8 cellular contexts compared by ENCODE assay signal in the genomic region with DNA sequence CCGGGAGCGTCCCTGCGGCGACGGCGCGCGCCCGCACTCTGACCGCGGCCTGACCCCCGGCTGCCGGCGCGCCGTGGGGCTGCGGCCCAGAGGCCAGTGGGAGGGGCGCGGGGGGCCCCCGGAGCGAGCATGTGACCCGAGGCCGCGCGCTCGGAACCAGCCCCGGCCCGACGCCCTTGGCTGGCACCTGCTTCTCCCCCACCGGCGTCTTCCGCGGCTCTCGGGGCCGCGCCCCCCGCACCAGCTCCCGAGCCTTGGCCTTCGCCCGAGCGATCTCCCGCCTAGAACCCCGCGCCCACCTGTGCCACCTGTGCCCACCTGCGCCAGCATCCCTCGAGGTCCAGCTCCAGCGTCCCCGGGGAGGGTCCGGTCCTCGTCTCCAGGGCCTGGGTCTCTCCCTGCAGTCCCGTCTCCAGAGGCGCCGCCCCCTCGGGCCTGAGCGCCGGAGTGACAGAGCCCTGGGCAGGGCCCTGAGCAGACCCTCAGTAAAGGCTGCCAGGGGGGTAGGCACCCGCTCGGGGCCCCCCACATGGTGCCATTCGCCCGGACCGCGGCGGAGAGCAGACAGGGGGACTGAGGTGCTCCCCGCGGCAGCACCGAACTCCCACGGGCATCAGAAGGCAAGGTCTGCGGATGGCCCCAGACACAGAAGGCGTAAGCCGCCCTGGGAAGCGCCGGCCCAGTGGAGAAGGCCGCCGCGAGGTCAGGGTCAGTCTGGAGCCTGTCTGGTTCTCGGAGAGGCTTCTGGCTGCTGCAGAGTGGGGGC. TPM values are rescaled to one million over a fixed set of nuclear protein-coding genes. Genes with fewer than 3 reads are reported as not detected.
DNase-seq lines count a peak whose midpoint lies in the region; TF ChIP-seq lines count a peak whose summit lies in the region.

No MANE protein-coding gene starts in this region.

- H3K4me2 ChIP-seq in OCI-LY7 (ENCODE audit: low read length) = peak overlapping the region; percentile 69

- peaks cover 20% of the 10 kb centered on the region for H3K4me1 Mint-ChIP-seq in mesothelial cell of epicardium

- POLR2A ChIA-PET in OCI-LY7 (lab: Charles Lee) = interaction anchor here (1.6 kb wide), 1 partner anchor 42 kb away, joined by 4 read pairs; no protein-coding TSS in a partner anchor

- no peaks in the 10 kb centered on the region for H3K9me3 ChIP-seq in HAP-1
- H3K9me3 ChIP-seq in OCI-LY7 (ENCODE audit: low read length) = no peaks in the 10 kb centered on the region
- no peaks in the 10 kb centered on the region for H3K9me3 ChIP-seq in effector memory CD4-positive, alpha-beta T cell (ENCODE audit: control insufficient read depth, low read length)

- H4K20me1 ChIP-seq in OCI-LY7 (ENCODE audit: insufficient read depth, low read length) = no peaks in the 10 kb centered on the region; the same call in 1 of the 2 replicates

- in situ Hi-C loops in HAP-1 (cut with MboI; ENCODE audit: low sequenced_read_pairs) = no loop called here

- H3K27me3 Mint-ChIP-seq in mesothelial cell of epicardium (ENCODE audit: low read depth) = peaks cover 14% of the 10 kb centered on the region

- BruUV-seq in OCI-LY7 (replicated peaks; lab: Mats Ljungman, UMichigan) = no TSS peak

- peak overlapping the region; percentile 77 for H2AFZ ChIP-seq in OCI-LY7 (ENCODE audit: low read length)

- H3K9me3 Mint-ChIP-seq in mesothelial cell of epicardium = no peaks in the 10 kb centered on the region

- no peaks in the 10 kb centered on the region; the same call in 1 of the 2 replicates for H3K79me2 ChIP-seq in OCI-LY7 (ENCODE audit: insufficient read depth, low read depth, low read length)

- CTCF ChIA-PET in OCI-LY7 (lab: Charles Lee; ENCODE audit: unreplicated experiment) = no interaction called here

- TF ChIP-seq CTCF in OCI-LY7 (conservative IDR thresholded peaks at IDR 0.05; ENCODE audit: low read length) (no peak), mesothelial cell of epicardium (IDR thresholded peaks at IDR 0.05; ENCODE audit: unreplicated experiment) (no peak)

- H3K27ac ChIP-seq in OCI-LY7 (ENCODE audit: low read depth, low read length, poor library complexity, severe bottlenecking) = no peak overlapping the region
- peak overlapping the region; percentile 42 for H3K27ac ChIP-seq in effector memory CD4-positive, alpha-beta T cell (ENCODE audit: insufficient read depth, low read length, poor library complexity, severe bottlenecking)
- peak overlapping the region; percentile 55 for H3K27ac ChIP-seq in urinary bladder (ENCODE audit: low read depth)

- intact Hi-C loops in OCI-LY7 (cut with micrococcal nuclease; ENCODE audit: unreplicated experiment) = loop anchor here (5.0 kb wide), 1 partner anchor 286 kb away; the partner anchor contains the start of genes BAG5 and COA8

- H3K27me3 ChIP-seq in HAP-1 (ENCODE audit: low read depth) = no peaks in the 10 kb centered on the region
- no peaks in the 10 kb centered on the region for H3K27me3 ChIP-seq in effector memory CD4-positive, alpha-beta T cell (replicated peaks; ENCODE audit: control insufficient read depth, insufficient read depth, low read length, poor library complexity, severe bottlenecking)

- peak overlapping the region; percentile 71 for H3K4me3 Mint-ChIP-seq in mesothelial cell of epicardium

- H3K4me1 ChIP-seq in HAP-1 (peaks cover 11% of the 10 kb centered on the region), OCI-LY7 (ENCODE audit: insufficient read depth, low read length, poor library complexity, severe bottlenecking) (peaks cover 11% of the 10 kb centered on the region), urinary bladder (ENCODE audit: insufficient read depth) (no peaks in the 10 kb centered on the region)
- H3K4me1 ChIP-seq in effector memory CD4-positive, alpha-beta T cell (ENCODE audit: control insufficient read depth, insufficient read depth, low read length, poor library complexity, severe bottlenecking) = peaks cover 9% of the 10 kb centered on the region

- H3K36me3 Mint-ChIP-seq in mesothelial cell of epicardium = no peaks in the 10 kb centered on the region

- DNase-seq in DMS53 (lab: John Stamatoyannopoulos, UW) (peak; percentile 75), DMS53 treated with DMSO at 0.1 percent for 48 hours (lab: John Stamatoyannopoulos, UW; ENCODE audit: unreplicated experiment) (no peak), HAP-1 (ENCODE audit: low spot score in 2 of 2) (no peak), OCI-LY7 (ENCODE audit: low spot score) (no peak), mesothelial cell of epicardium (ENCODE audit: low spot score in 2 of 2, unreplicated experiment in 2 of 2) (peak in 1 of 2 experiments; percentile 65), kidney tubule cell (ENCODE audit: low spot score) (no peak)
- DNase-seq in effector memory CD4-positive, alpha-beta T cell = peak; percentile 18 to 30 (median 28)

- H3K36me3 ChIP-seq in HAP-1 (replicated peaks) = no peaks in the 10 kb centered on the region
- H3K36me3 ChIP-seq in OCI-LY7 (ENCODE audit: insufficient read depth, low read length) = no peaks in the 10 kb centered on the region
- H3K36me3 ChIP-seq in effector memory CD4-positive, alpha-beta T cell (ENCODE audit: control insufficient read depth, insufficient read depth, low read length) = no peaks in the 10 kb centered on the region
- H3K36me3 ChIP-seq in urinary bladder (ENCODE audit: insufficient read depth) = no peaks in the 10 kb centered on the region

- peak overlapping the region; percentile 50 for H3K4me3 ChIP-seq in HAP-1
- H3K4me3 ChIP-seq in OCI-LY7 (ENCODE audit: low read depth, low read length, poor library complexity, severe bottlenecking) = peak overlapping the region; percentile 80
- peak overlapping the region; percentile 62 for H3K4me3 ChIP-seq in effector memory CD4-positive, alpha-beta T cell (ENCODE audit: insufficient read depth, low read depth, low read length, poor library complexity, severe bottlenecking)
- H3K4me3 ChIP-seq in urinary bladder (ENCODE audit: low read depth, low read length) = peak overlapping the region; percentile 97

- WGBS in urinary bladder = 5% methylated on average over 76 of the region's 76 CpGs

- H3K27ac Mint-ChIP-seq in mesothelial cell of epicardium = peak overlapping the region; percentile 87

- no peaks in the 10 kb centered on the region for H3K9me2 ChIP-seq in OCI-LY7 (ENCODE audit: insufficient read depth, low read length)

RNA-seq across cellular contexts. Expression of gene PPP1R13B, which starts 0.8 kb away (rescaled TPM):
- total RNA-seq in OCI-LY7 (2014; rRNA removed; shearing (Covaris generic)) = 8.2 and 9.7 TPM in 2 replicates
- 13.1 and 18.9 TPM in 2 replicates for total RNA-seq in OCI-LY7 (2022)
- 44.5 to 53.0 TPM (median 49.1 TPM) in 3 replicates for total RNA-seq in mesothelial cell of epicardium
- total RNA-seq in urinary bladder = 15.8 TPM
- polyA plus RNA-seq in urinary bladder = 17.8 TPM

Comparison
In these comparisons a context has a peak if more than half of its experiments do, and no peak if none do; other contexts are left out.
1. DNase-seq: peak in DMS53 (single experiment) and effector memory CD4-positive, alpha-beta T cell (3 of 3); none in DMS53 treated with DMSO at 0.1 percent for 48 hours (single experiment), HAP-1 (0 of 2), OCI-LY7 (single experiment) and kidney tubule cell (single experiment).
2. Peak in every context shown above with its lines, with median percentiles within 50 percentile points of each other: H3K4me3 ChIP-seq.